8 cellular contexts compared by ENCODE assay signal in genomic region chr10:45235260-45235699, GRCh38.
DNase-seq lines count a peak whose midpoint lies in the region; ATAC-seq, FAIRE-seq and TF ChIP-seq lines count a peak whose summit lies in the region.
"Not testable (repeated sequence)": the region's sequence is repeated elsewhere in the genome, so short reads cannot be mapped to it uniquely, and the experiment has no call there.

No MANE protein-coding gene starts in this region.

- intact Hi-C loops in left cardiac atrium (cut with DNase I); pancreas (cut with DNase I): not testable (repeated sequence)

- peak; percentile 71 for DNase-seq in EL
- DNase-seq in HL-60 (ENCODE audit: low read depth in 1 of 2, low spot score in 1 of 2): peak; percentile 43 to 67
- peak; percentile 58 for DNase-seq in NCI-H510A treated with DMSO at 0.1 percent for 48 hours (lab: John Stamatoyannopoulos, UW)
- DNase-seq in WERI-Rb-1: peak; percentile 73
- DNase-seq in astrocyte of the spinal cord (ENCODE audit: low read depth, low spot score): peak; percentile 81
- peak; percentile 42 for DNase-seq in left cardiac atrium
- DNase-seq in pancreas: peak in 5 of 6 donors; percentile 39 to 75 (median 52)
- peak in 34 of 49 donors; percentile 4 to 73 (median 38) for DNase-seq in substantia nigra (lab: John Stamatoyannopoulos, UW)

- 37 to 39% methylated on average over 11 of the region's 11 CpGs for WGBS in pancreas, 2 donors

- H3K4me1 ChIP-seq in pancreas: not testable (repeated sequence)

- not testable (repeated sequence) for H3K27me3 ChIP-seq in HL-60 (ENCODE audit: insufficient read depth, poor library complexity, severe bottlenecking); WERI-Rb-1 (ENCODE audit: insufficient read depth, low read depth, severe bottlenecking); pancreas

- FAIRE-seq in pancreas (lab: Jason Lieb, UNC): peak; percentile 59

- in situ Hi-C loops in astrocyte of the spinal cord (cut with HindIII; ENCODE audit: low sequenced_read_pairs): not testable (repeated sequence)

- H3K27ac ChIP-seq in HL-60 (replicated peaks); WERI-Rb-1; pancreas; substantia nigra (ENCODE audit: low read depth, low read length, poor library complexity, severe bottlenecking): not testable (repeated sequence)

- TF ChIP-seq CTCF in HL-60 (IDR thresholded peaks at IDR 0.05; ENCODE audit: insufficient read depth, low read length): peak; percentile 5
- TF ChIP-seq CTCF in WERI-Rb-1 (IDR thresholded peaks at IDR 0.05; ENCODE audit: low read depth, low read length): peak; percentile 41
- TF ChIP-seq CTCF in astrocyte of the spinal cord (IDR thresholded peaks at IDR 0.05; ENCODE audit: low read depth, low read length): peak; percentile 34
- peak in 3 of 4 donors; percentile 11 to 50 (median 28) for TF ChIP-seq CTCF in pancreas (IDR thresholded peaks at IDR 0.05)

- ATAC-seq in left cardiac atrium (peak; percentile 55 to 86), pancreas (peak; percentile 77 to 99 (median 95))

- H3K36me3 ChIP-seq in WERI-Rb-1, pancreas: not testable (repeated sequence)

- H3K9me3 ChIP-seq in WERI-Rb-1 (ENCODE audit: severe bottlenecking); pancreas: not testable (repeated sequence)

- not testable (repeated sequence) for H3K4me3 ChIP-seq in HL-60 (replicated peaks; ENCODE audit: insufficient read depth, low read length); WERI-Rb-1 (ENCODE audit: low read depth, low read length); astrocyte of the spinal cord (ENCODE audit: low read depth, low read length); pancreas
